Comparison of ENCODE assay signal across 1 cellular context in genomic region chr7:19772858-19773337, GRCh38.
A peak's percentile ranks its signal among the peaks of the same experiment; 100 is the strongest.
TF ChIP-seq lines count a peak whose summit lies in the region.

No MANE protein-coding gene starts in this region.

TF ChIP-seq in H1, 55 proteins besides CTCF, POLR2A, EP300 and RAD21 (continued from another document):
- TF ChIP-seq RNF2 (IDR thresholded peaks at IDR 0.05; ENCODE audit: borderline replicate concordance, low read depth, low read length, missing control alignments, poor library complexity, severe bottlenecking) (no peak), CEBPB (IDR thresholded peaks at IDR 0.05; ENCODE audit: low read depth, low read length) (no peak), HDAC6 (IDR thresholded peaks at IDR 0.05; ENCODE audit: low read depth, low read length) (no peak), SP4 (IDR thresholded peaks at IDR 0.05; ENCODE audit: low read length) (no peak), SAP30 (IDR thresholded peaks at IDR 0.05; ENCODE audit: insufficient read depth, insufficient replicate concordance, low read length) (peak; percentile 32), ATF2 (IDR thresholded peaks at IDR 0.05; ENCODE audit: low read length) (peak; percentile 48; the same call in 1 of the 2 replicates), SIN3A (conservative IDR thresholded peaks at IDR 0.05 in 1 of 2, IDR thresholded peaks at IDR 0.05 in 1 of 2; ENCODE audit: low read depth in 1 of 2, low read length in 2 of 2) (peak; percentile 88 to 95), CTBP2 (IDR thresholded peaks at IDR 0.05; ENCODE audit: borderline replicate concordance, insufficient read depth, insufficient read length, low read length) (peak; percentile 80), KDM4A (IDR thresholded peaks at IDR 0.05; ENCODE audit: low read depth, low read length, severe bottlenecking) (peak; percentile 84), EZH2 (IDR thresholded peaks at IDR 0.05; ENCODE audit: low read depth, low read length, severe bottlenecking) (peak; percentile 47), TAF1 (IDR thresholded peaks at IDR 0.05; ENCODE audit: low read depth, low read length) (0 out of 2 replicates have a peak, but pooled peaks have one; percentile 18), SIX5 (IDR thresholded peaks at IDR 0.05; ENCODE audit: low read depth, low read length) (no peak), ASH2L (IDR thresholded peaks at IDR 0.05; ENCODE audit: low read length) (peak; percentile 49), SUZ12 (IDR thresholded peaks at IDR 0.05; ENCODE audit: low read length) (peak; percentile 61; the same call in 1 of the 2 replicates), RBBP5 (IDR thresholded peaks at IDR 0.05; ENCODE audit: borderline replicate concordance, low read depth, low read length) (peak; percentile 66), TEAD4 (IDR thresholded peaks at IDR 0.05; ENCODE audit: low read depth, low read length) (no peak), KDM5A (IDR thresholded peaks at IDR 0.05; ENCODE audit: low read length) (no peak)
